Comparison of ENCODE assay signal across 8 cellular contexts in the genomic region with DNA sequence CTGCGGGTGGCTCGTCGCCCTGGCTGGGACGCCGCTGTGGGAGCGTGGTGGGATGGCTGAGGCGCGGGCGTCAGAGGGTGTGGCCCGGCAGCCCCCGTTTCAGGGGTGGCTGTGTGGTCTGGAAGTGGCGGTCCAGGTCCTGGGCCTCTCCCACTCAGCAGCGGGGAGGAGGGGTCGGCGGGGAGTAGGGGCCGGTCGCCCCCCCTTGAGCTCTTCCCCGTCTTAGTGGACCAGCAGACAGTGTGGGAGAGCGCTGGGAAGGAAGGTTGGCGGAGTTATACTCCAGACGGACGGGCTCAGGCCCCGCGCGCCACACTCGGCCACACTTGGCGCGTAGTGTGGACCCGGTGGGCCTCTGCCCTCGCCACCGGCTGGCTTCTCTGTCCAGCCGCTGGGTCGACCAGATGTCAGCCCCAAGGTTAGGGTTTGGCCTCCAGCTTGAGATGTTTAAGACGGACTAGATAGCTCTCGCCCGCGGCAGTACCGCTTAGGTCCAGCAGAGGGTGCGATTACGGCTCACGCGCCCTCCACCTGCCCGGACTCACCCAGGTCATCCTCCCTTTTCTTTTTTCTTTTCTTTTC. TPM values are rescaled to one million over a fixed set of nuclear protein-coding genes. Genes with fewer than 3 reads are reported as not detected.
A peak's percentile ranks its signal among the peaks of the same experiment; 100 is the strongest.
DNase-seq lines count a peak whose midpoint lies in the region; ATAC-seq and TF ChIP-seq lines count a peak whose summit lies in the region.

No MANE protein-coding gene starts in this region.

- no peak for ATAC-seq in HG02678 (IDR thresholded peaks at IDR 0.05; ENCODE audit: unreplicated experiment)

- H3K4me1 Mint-ChIP-seq in glutamatergic neuron (ENCODE audit: low read depth, unreplicated experiment): peaks cover 4% of the 10 kb centered on the region

- H3K27ac Mint-ChIP-seq in glutamatergic neuron (ENCODE audit: unreplicated experiment): no peak overlapping the region

- DNase-seq in AML-193 (lab: John Stamatoyannopoulos, UW) (peak; percentile 34 to 48), KG1 (lab: John Stamatoyannopoulos, UW) (peak; percentile 38), activated T-cell treated with anti-CD3 and anti-CD28 coated beads for 48 hours (ENCODE audit: low read depth) (peak; percentile 65), glutamatergic neuron (peak; percentile 86), NCI-H187 treated with DMSO at 0.1 percent for 48 hours (lab: John Stamatoyannopoulos, UW) (no peak), epidermal melanocyte (ENCODE audit: insufficient read length, low spot score) (no peak)
- peak; percentile 30 to 59 (median 42) for DNase-seq in stimulated activated CD4-positive, alpha-beta T cell treated with anti-CD3 and anti-CD28 coated beads, Interleukin-12 subunit alpha, Interleukin-12 subunit beta, amount 100 ng/mL, for 48 hours (ENCODE audit: low read depth in 2 of 3, low spot score in 1 of 3)

- H3K9me3 Mint-ChIP-seq in glutamatergic neuron (ENCODE audit: unreplicated experiment): peaks cover 20% of the 10 kb centered on the region

- peaks cover 14% of the 10 kb centered on the region for H3K36me3 Mint-ChIP-seq in glutamatergic neuron (ENCODE audit: unreplicated experiment)

- H3K27me3 Mint-ChIP-seq in glutamatergic neuron (ENCODE audit: unreplicated experiment): peaks cover 9% of the 10 kb centered on the region

- TF ChIP-seq CTCF in glutamatergic neuron (IDR thresholded peaks at IDR 0.05; ENCODE audit: partially characterized antibody, unreplicated experiment): peak; percentile 81

- H3K4me3 Mint-ChIP-seq in glutamatergic neuron (ENCODE audit: unreplicated experiment): no peak overlapping the region

RNA-seq across cellular contexts. Expression of a gene that starts 21.7 kb away (rescaled TPM):
- total RNA-seq in glutamatergic neuron (ENCODE audit: unreplicated experiment): 29.8 TPM

Comparison
In these comparisons a context has a peak if more than half of its experiments do, and no peak if none do; other contexts are left out.
1. DNase-seq: peak in AML-193 (2 of 2), KG1 (single experiment), activated T-cell treated with anti-CD3 and anti-CD28 coated beads for 48 hours (single experiment), glutamatergic neuron (single experiment) and stimulated activated CD4-positive, alpha-beta T cell treated with anti-CD3 and anti-CD28 coated beads, Interleukin-12 subunit alpha, Interleukin-12 subunit beta, amount 100 ng/mL, for 48 hours (3 of 3); none in NCI-H187 treated with DMSO at 0.1 percent for 48 hours (single experiment) and epidermal melanocyte (single experiment).